8 cellular contexts compared by ENCODE assay signal in the genomic region with DNA sequence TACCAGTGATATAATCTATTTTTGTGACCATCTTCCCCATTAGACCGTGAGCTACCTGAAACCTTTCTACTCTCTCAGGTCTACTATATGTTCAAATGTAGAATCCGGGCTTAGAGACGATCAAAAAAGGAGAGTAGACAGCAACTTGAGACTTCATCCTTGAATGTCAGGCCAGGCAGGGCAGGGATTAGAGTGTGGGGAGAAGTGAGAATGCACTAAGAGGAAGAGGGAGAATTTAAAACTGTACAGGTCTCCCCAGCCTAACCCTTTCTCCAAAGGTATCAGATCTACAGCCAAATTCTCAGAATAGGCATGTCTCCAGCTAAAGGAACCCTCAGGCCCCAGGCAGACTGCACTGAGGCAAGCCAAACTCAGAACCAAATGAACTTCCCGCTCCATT. TPM values are rescaled to one million over a fixed set of nuclear protein-coding genes. Genes with fewer than 3 reads are reported as not detected.
DNase-seq lines count a peak whose midpoint lies in the region; ATAC-seq, FAIRE-seq and TF ChIP-seq lines count a peak whose summit lies in the region.

No MANE protein-coding gene starts in this region.

- H3K27ac ChIP-seq in DOHH2 (ENCODE audit: low read depth, low read length) (peak overlapping the region; percentile 77), PC-3 (ENCODE audit: low read length) (peak overlapping the region; percentile 81), endothelial cell of umbilical vein (ENCODE audit: insufficient read depth, low read depth, low read length) (peak overlapping the region; percentile 88), pancreas (peak overlapping the region; percentile 87 to 94 (median 91))

- POLR2A ChIA-PET in PC-3 (lab: Charles Lee; ENCODE audit: unreplicated experiment) (interaction anchor here (0.7 kb wide), 1 partner anchor 313 kb away, joined by 8 read pairs; no protein-coding TSS in a partner anchor), endothelial cell of umbilical vein (lab: Charles Lee) (no interaction called here)

- no peak for TF ChIP-seq CTCF in DOHH2 (IDR thresholded peaks at IDR 0.05; ENCODE audit: low read depth, low read length, poor library complexity, severe bottlenecking)
- TF ChIP-seq CTCF in PC-3 (conservative IDR thresholded peaks at IDR 0.05; ENCODE audit: low read depth, low read length): no peak
- TF ChIP-seq CTCF in endothelial cell of umbilical vein (IDR thresholded peaks at IDR 0.05; ENCODE audit: extremely low read depth in 1 of 2, insufficient read depth in 1 of 2, low read depth in 1 of 2, low read length in 2 of 2): no peak
- TF ChIP-seq CTCF in pancreas (IDR thresholded peaks at IDR 0.05): no peak

- H2AFZ ChIP-seq in PC-3 (ENCODE audit: low read length): peak overlapping the region; percentile 81; the same call in 1 of the 2 replicates
- no peak overlapping the region for H2AFZ ChIP-seq in endothelial cell of umbilical vein (ENCODE audit: low read depth, low read length)

- H3K79me2 ChIP-seq in DOHH2 (ENCODE audit: control insufficient read depth, low read length) (peaks cover 40% of the 10 kb centered on the region), PC-3 (ENCODE audit: low read length) (peaks cover 31% of the 10 kb centered on the region), endothelial cell of umbilical vein (ENCODE audit: control insufficient read depth, insufficient read depth, low read length) (peaks cover 29% of the 10 kb centered on the region)

- H3K4me1 ChIP-seq in DOHH2 (ENCODE audit: control insufficient read depth, low read length) (peaks cover 26% of the 10 kb centered on the region), PC-3 (ENCODE audit: insufficient read depth, low read length) (peaks cover 18% of the 10 kb centered on the region), endothelial cell of umbilical vein (ENCODE audit: control insufficient read depth, extremely low read depth, insufficient read depth, low read length) (peaks cover 26% of the 10 kb centered on the region), pancreas (peaks cover 11 to 21% (median 13%) of the 10 kb centered on the region in 3 donors)

- H3K4me2 ChIP-seq in DOHH2 (ENCODE audit: low read length) (peak overlapping the region; percentile 81), PC-3 (ENCODE audit: low read length) (peak overlapping the region; percentile 92), endothelial cell of umbilical vein (ENCODE audit: insufficient read depth, low read length) (peak overlapping the region; percentile 78)

- no peaks in the 10 kb centered on the region for H3K9me1 ChIP-seq in endothelial cell of umbilical vein (replicated peaks; ENCODE audit: control insufficient read depth, extremely low read depth, insufficient read depth, low read length)

- H3K4me3 ChIP-seq in DOHH2 (ENCODE audit: low read length) (peak overlapping the region; percentile 89), PC-3 (ENCODE audit: low read length) (peak overlapping the region; percentile 83), endothelial cell of umbilical vein (replicated peaks in 1 of 3; ENCODE audit: insufficient read depth in 1 of 3, low read depth in 1 of 3, low read length in 3 of 3) (peak overlapping the region; percentile 74 to 97 (median 86)), pancreas (peak overlapping the region; percentile 73 to 91 (median 86))

- no peak for DNase-seq in PC-3
- no peak for DNase-seq in endothelial cell of umbilical vein (ENCODE audit: low read depth, low spot score)
- no peak for DNase-seq in pancreas
- no peak for DNase-seq in NCI-H146 (lab: John Stamatoyannopoulos, UW)
- no peak for DNase-seq in ureter (ENCODE audit: low spot score)
- no peak for DNase-seq in NCI-H1048 (lab: John Stamatoyannopoulos, UW)

- peak overlapping the region; percentile 97 for H3K9ac ChIP-seq in PC-3 (ENCODE audit: low read length)
- peak overlapping the region; percentile 99 for H3K9ac ChIP-seq in endothelial cell of umbilical vein (replicated peaks; ENCODE audit: extremely low read depth, insufficient read depth, low read length)

- H3K27me3 ChIP-seq in DOHH2 (ENCODE audit: control insufficient read depth, low read length) (no peaks in the 10 kb centered on the region), PC-3 (ENCODE audit: low read length) (no peaks in the 10 kb centered on the region), endothelial cell of umbilical vein (ENCODE audit: control insufficient read depth in 2 of 2, insufficient read depth in 2 of 2, low read length in 2 of 2) (no peaks in the 10 kb centered on the region), pancreas (no peaks in the 10 kb centered on the region)

- CTCF ChIA-PET in PC-3 (lab: Charles Lee): interaction anchor here (0.6 kb wide), 1 partner anchor 126 kb away, joined by 3 read pairs; no protein-coding TSS in a partner anchor
- CTCF ChIA-PET in endothelial cell of umbilical vein (lab: Charles Lee): interaction anchor here (1.0 to 2.0 kb wide), 5 partner anchors 12 to 329 kb away, joined by 3 to 9 read pairs (median 4); no protein-coding TSS in a partner anchor

- FAIRE-seq in endothelial cell of umbilical vein (lab: Jason Lieb, UNC) (no peak), pancreas (lab: Jason Lieb, UNC) (no peak)

- ATAC-seq in PC-3: no peak
- no peak for ATAC-seq in pancreas
- no peak for ATAC-seq in HG03196 (IDR thresholded peaks at IDR 0.05; ENCODE audit: unreplicated experiment)

- WGBS in pancreas, 2 donors: 27 to 33% methylated on average over 4 of the region's 4 CpGs

- H3F3A ChIP-seq in DOHH2 (ENCODE audit: control insufficient read depth, insufficient read depth): peaks cover 5% of the 10 kb centered on the region; the same call in 1 of the 2 replicates
- no peaks in the 10 kb centered on the region for H3F3A ChIP-seq in PC-3 (ENCODE audit: low read length, unreplicated experiment)

- dilution Hi-C loops in endothelial cell of umbilical vein (cut with MboI; ENCODE audit: extremely low pct_ligation_motif_present, low sequenced_read_pairs): no loop called here

- H4K20me1 ChIP-seq in DOHH2 (ENCODE audit: control insufficient read depth, insufficient read depth, low read depth, low read length): no peaks in the 10 kb centered on the region
- H4K20me1 ChIP-seq in PC-3 (ENCODE audit: low read length): no peaks in the 10 kb centered on the region
- H4K20me1 ChIP-seq in endothelial cell of umbilical vein (replicated peaks; ENCODE audit: control insufficient read depth, extremely low read depth, insufficient read depth, low read length): no peaks in the 10 kb centered on the region

- BruUV-seq in PC-3 (replicated peaks; lab: Mats Ljungman, UMichigan) (no TSS peak), endothelial cell of umbilical vein (replicated peaks; lab: Mats Ljungman, UMichigan) (no TSS peak)

- H3K9me3 ChIP-seq in DOHH2 (ENCODE audit: control insufficient read depth, insufficient read depth, low read length): no peaks in the 10 kb centered on the region
- no peaks in the 10 kb centered on the region for H3K9me3 ChIP-seq in PC-3 (ENCODE audit: low read length)
- H3K9me3 ChIP-seq in endothelial cell of umbilical vein (replicated peaks; ENCODE audit: control insufficient read depth, insufficient read depth, low read length): no peaks in the 10 kb centered on the region
- H3K9me3 ChIP-seq in pancreas: no peaks in the 10 kb centered on the region

- H3K9me2 ChIP-seq in DOHH2 (replicated peaks; ENCODE audit: control insufficient read depth, low read length) (no peaks in the 10 kb centered on the region), PC-3 (replicated peaks; ENCODE audit: low read length) (no peaks in the 10 kb centered on the region)

- H3K36me3 ChIP-seq in DOHH2 (ENCODE audit: control insufficient read depth, low read length): peaks cover 60% of the 10 kb centered on the region
- peaks cover 19% of the 10 kb centered on the region; the same call in 1 of the 2 replicates for H3K36me3 ChIP-seq in PC-3 (ENCODE audit: low read depth, low read length)
- peaks cover 11 to 17% of the 10 kb centered on the region in 2 experiments for H3K36me3 ChIP-seq in endothelial cell of umbilical vein (ENCODE audit: control insufficient read depth in 2 of 2, extremely low read depth in 1 of 2, insufficient read depth in 2 of 2, low read length in 2 of 2)
- peaks cover 2 to 18% (median 18%) of the 10 kb centered on the region in 3 donors for H3K36me3 ChIP-seq in pancreas

- intact Hi-C loops in PC-3 (cut with micrococcal nuclease): loop anchor here (5.0 kb wide), 1 partner anchor 80 kb away; no protein-coding TSS in a partner anchor
- intact Hi-C loops in endothelial cell of umbilical vein (cut with micrococcal nuclease): loop anchor here (2.0 kb wide), 1 partner anchor 61 kb away; no protein-coding TSS in a partner anchor
- intact Hi-C loops in pancreas (cut with DNase I): no loop called here

- TF ChIP-seq POLR2A in endothelial cell of umbilical vein (IDR thresholded peaks at IDR 0.05; ENCODE audit: low read depth, low read length): peak; percentile 11

RNA-seq across cellular contexts. Expression of a gene that starts 0.9 kb away (rescaled TPM):
- total RNA-seq in PC-3 (2014; rRNA removed): 160 and 169 TPM in 2 replicates
- 91.1 and 95.1 TPM in 2 replicates for total RNA-seq in endothelial cell of umbilical vein
- polyA plus RNA-seq in endothelial cell of umbilical vein: 174 and 214 TPM in 2 replicates
- polyA plus RNA-seq in endothelial cell of umbilical vein (2011; cell fraction: cytosol; rRNA removed): 161 and 169 TPM in 2 replicates
- polyA plus RNA-seq in endothelial cell of umbilical vein (2011; cell fraction: nucleus; rRNA removed): 71.7 and 89.6 TPM in 2 replicates
- polyA plus RNA-seq in endothelial cell of umbilical vein (2012): 131 and 133 TPM in 2 replicates
- polyA minus RNA-seq in endothelial cell of umbilical vein: 127 and 132 TPM in 2 replicates
- polyA minus RNA-seq in endothelial cell of umbilical vein (2011; cell fraction: cytosol; rRNA and poly(A)+ RNA removed): 108 TPM
- 50.9 and 54.2 TPM in 2 replicates for polyA minus RNA-seq in endothelial cell of umbilical vein (2011; cell fraction: nucleus; rRNA and poly(A)+ RNA removed)
- total RNA-seq in pancreas: 10 to 100 TPM; 24.9 to 42.5 (median 34.7) TPM
- 10 to 100 TPM; 34.8 to 71.8 TPM for polyA plus RNA-seq in pancreas
- 92.2 TPM for total RNA-seq in ureter

RNA-seq across cellular contexts. Expression of a gene that starts 3.6 kb away (rescaled TPM):
- not detected in 2 replicates for total RNA-seq in PC-3 (2014; rRNA removed)
- not detected in 2 replicates for total RNA-seq in endothelial cell of umbilical vein
- polyA plus RNA-seq in endothelial cell of umbilical vein: 0.08 TPM in 1 of 2 replicates, not detected in the other
- polyA plus RNA-seq in endothelial cell of umbilical vein (2011; cell fraction: cytosol; rRNA removed): not detected in 2 replicates
- polyA plus RNA-seq in endothelial cell of umbilical vein (2011; cell fraction: nucleus; rRNA removed): not detected in 2 replicates
- not detected in 2 replicates for polyA plus RNA-seq in endothelial cell of umbilical vein (2012)
- not detected in 2 replicates for polyA minus RNA-seq in endothelial cell of umbilical vein
- not detected for polyA minus RNA-seq in endothelial cell of umbilical vein (2011; cell fraction: cytosol; rRNA and poly(A)+ RNA removed)
- polyA minus RNA-seq in endothelial cell of umbilical vein (2011; cell fraction: nucleus; rRNA and poly(A)+ RNA removed): not detected in 2 replicates
- not detected for total RNA-seq in pancreas
- not detected for polyA plus RNA-seq in pancreas
- not detected for total RNA-seq in ureter

RNA-seq across cellular contexts. Expression of a gene that starts 10.3 kb away (rescaled TPM):
- 65.4 and 68.8 TPM in 2 replicates for total RNA-seq in PC-3 (2014; rRNA removed)
- total RNA-seq in endothelial cell of umbilical vein: 67.0 and 72.4 TPM in 2 replicates
- polyA plus RNA-seq in endothelial cell of umbilical vein: 52.0 and 70.5 TPM in 2 replicates
- 91.5 and 121 TPM in 2 replicates for polyA plus RNA-seq in endothelial cell of umbilical vein (2011; cell fraction: cytosol; rRNA removed)
- polyA plus RNA-seq in endothelial cell of umbilical vein (2011; cell fraction: nucleus; rRNA removed): 44.9 and 59.6 TPM in 2 replicates
- 62.1 and 84.8 TPM in 2 replicates for polyA plus RNA-seq in endothelial cell of umbilical vein (2012)
- 37.0 and 39.0 TPM in 2 replicates for polyA minus RNA-seq in endothelial cell of umbilical vein
- 26.0 TPM for polyA minus RNA-seq in endothelial cell of umbilical vein (2011; cell fraction: cytosol; rRNA and poly(A)+ RNA removed)
- 13.9 and 18.7 TPM in 2 replicates for polyA minus RNA-seq in endothelial cell of umbilical vein (2011; cell fraction: nucleus; rRNA and poly(A)+ RNA removed)
- total RNA-seq in pancreas: 10 to 100 TPM in 5 of 6 donors, 1 to 10 TPM in 1; 6.7 to 19.8 (median 13.5) TPM
- polyA plus RNA-seq in pancreas: 10 to 100 TPM; 32.7 to 35.0 TPM
- total RNA-seq in ureter: 43.6 TPM

RNA-seq across cellular contexts. Expression of a gene that starts 21.5 kb away (rescaled TPM):
- total RNA-seq in PC-3 (2014; rRNA removed) (5.8 and 6.6 TPM in 2 replicates), endothelial cell of umbilical vein (3.8 and 6.1 TPM in 2 replicates), pancreas (1 to 10 TPM; 3.2 to 8.3 (median 4.9) TPM), ureter (22.4 TPM)
- polyA plus RNA-seq in endothelial cell of umbilical vein (3.5 and 4.4 TPM in 2 replicates), pancreas (1 to 10 TPM; 2.9 to 9.4 TPM)
- polyA plus RNA-seq in endothelial cell of umbilical vein (2011; cell fraction: cytosol; rRNA removed): 4.7 and 6.3 TPM in 2 replicates
- polyA plus RNA-seq in endothelial cell of umbilical vein (2011; cell fraction: nucleus; rRNA removed): 4.0 and 5.5 TPM in 2 replicates
- 5.2 and 6.5 TPM in 2 replicates for polyA plus RNA-seq in endothelial cell of umbilical vein (2012)
- polyA minus RNA-seq in endothelial cell of umbilical vein: 7.5 and 9.1 TPM in 2 replicates
- 4.3 TPM for polyA minus RNA-seq in endothelial cell of umbilical vein (2011; cell fraction: cytosol; rRNA and poly(A)+ RNA removed)
- polyA minus RNA-seq in endothelial cell of umbilical vein (2011; cell fraction: nucleus; rRNA and poly(A)+ RNA removed): 1.3 and 2.6 TPM in 2 replicates

RNA-seq across cellular contexts. Expression of a gene that starts 21.8 kb away (rescaled TPM):
- total RNA-seq in PC-3 (2014; rRNA removed) (145 and 202 TPM in 2 replicates), endothelial cell of umbilical vein (164 and 168 TPM in 2 replicates), pancreas (100 to 1,000 TPM in 1 of 6 donors, 10 to 100 TPM in 5; 68.8 to 138 (median 96.9) TPM), ureter (264 TPM)
- polyA plus RNA-seq in endothelial cell of umbilical vein (120 and 121 TPM in 2 replicates), pancreas (100 to 1,000 TPM; 185 to 216 TPM)
- polyA plus RNA-seq in endothelial cell of umbilical vein (2011; cell fraction: cytosol; rRNA removed): 87.0 and 100 TPM in 2 replicates
- polyA plus RNA-seq in endothelial cell of umbilical vein (2011; cell fraction: nucleus; rRNA removed): 431 and 446 TPM in 2 replicates
- 88.8 and 93.2 TPM in 2 replicates for polyA plus RNA-seq in endothelial cell of umbilical vein (2012)
- 278 and 288 TPM in 2 replicates for polyA minus RNA-seq in endothelial cell of umbilical vein
- 121 TPM for polyA minus RNA-seq in endothelial cell of umbilical vein (2011; cell fraction: cytosol; rRNA and poly(A)+ RNA removed)
- 210 and 252 TPM in 2 replicates for polyA minus RNA-seq in endothelial cell of umbilical vein (2011; cell fraction: nucleus; rRNA and poly(A)+ RNA removed)

Comparison
In these comparisons a context has a peak if more than half of its experiments do, and no peak if none do; other contexts are left out.
1. intact Hi-C loops: an anchor here in PC-3 (5.0 kb wide) and endothelial cell of umbilical vein (2.0 kb wide); none called in pancreas.